ENCODE assay signal across 22 cellular contexts in genomic region chr10:1660386-1660785, GRCh38.
"Had no signal": no experiment of that assay in that cellular context is flagged by ENCODE, and none has a peak within 500 bp of the region (broad histone marks: within the 10 kb centered on the region; RNA-seq: fewer than 3 reads in every experiment).

No MANE protein-coding gene starts in this region.

- H3K9ac ChIP-seq: SK-N-SH had no signal

- H3K9me3 ChIP-seq: SK-N-SH had no signal

- H3K27ac ChIP-seq: RWPE1 had no signal

- DNase-seq: KBM-7; MV-4-11; NCI-H1092; NCI-H1105 treated with DMSO at 0.1 percent for 48 hours; NCI-H1417 treated with DMSO at 0.1 percent for 48 hours; NCI-H146; NCI-H1694 treated with DMSO at 0.1 percent for 48 hours; NCI-H1930; NCI-H2081 treated with DMSO at 0.1 percent for 48 hours; NCI-H2171; NCI-H226; NCI-H446; NCI-H510A; NCI-H524 treated with DMSO at 0.1 percent for 48 hours; NCI-H69; NCI-H774; NK-92 treated with Interleukin-12 subunit alpha and Interleukin-12 subunit beta, amount 100 ng/mL, for 24 hours; PC-3; SHP77; SK-N-SH had no signal

- ATAC-seq: Panc1, PC-3 had no signal

- H3K4me2 ChIP-seq: SK-N-SH had no signal
